In genomic region chr6:167216390-167217050, GRCh38 we compare ENCODE assay signal across 1 cellular context.
TF ChIP-seq lines count a peak whose summit lies in the region.
"Not testable (repeated sequence)": the region's sequence is repeated elsewhere in the genome, so short reads cannot be mapped to it uniquely, and the experiment has no call there.

No MANE protein-coding gene starts in this region.

TF ChIP-seq in HepG2, 621 proteins besides CTCF, POLR2A, EP300 and RAD21 (continued from another document and continues in another):
- TF ChIP-seq MTA1 (CRISPR knock-in tag; IDR thresholded peaks at IDR 0.05; ENCODE audit: borderline replicate concordance) (peak; percentile 75; the same call in 1 of the 2 replicates), ZBTB34 (CRISPR knock-in tag; IDR thresholded peaks at IDR 0.05) (peak; percentile 80), SOX13 (CRISPR knock-in tag; conservative IDR thresholded peaks at IDR 0.05 in 1 of 2, IDR thresholded peaks at IDR 0.05 in 1 of 2) (peak in 1 of 2 experiments; percentile 61; a peak in 2 of 4 replicates), BRD4 (CRISPR knock-in tag; IDR thresholded peaks at IDR 0.05) (peak; percentile 79), FOXA1 (CRISPR knock-in tag; IDR thresholded peaks at IDR 0.05) (peak; percentile 72), POGZ (CRISPR knock-in tag; IDR thresholded peaks at IDR 0.05) (peak; percentile 40; the same call in 1 of the 2 replicates), GATAD2A (CRISPR knock-in tag; IDR thresholded peaks at IDR 0.05) (peak; percentile 86), FOXP1 (CRISPR knock-in tag; IDR thresholded peaks at IDR 0.05) (peak; percentile 26; the same call in 1 of the 2 replicates), HNF1B (CRISPR knock-in tag; IDR thresholded peaks at IDR 0.05) (peak; percentile 48; the same call in 1 of the 2 replicates), ISL2 (CRISPR knock-in tag; IDR thresholded peaks at IDR 0.05) (0 out of 2 replicates have a peak, but pooled peaks have one; percentile 43), ETV5 (CRISPR knock-in tag; IDR thresholded peaks at IDR 0.05; ENCODE audit: borderline replicate concordance) (peak; percentile 53; the same call in 1 of the 2 replicates), ZBTB20 (CRISPR knock-in tag; IDR thresholded peaks at IDR 0.05; ENCODE audit: borderline replicate concordance, low read depth) (peak; percentile 25; the same call in 1 of the 2 replicates), DRAP1 (CRISPR knock-in tag; IDR thresholded peaks at IDR 0.05) (peak; percentile 46; the same call in 1 of the 2 replicates), ZFP91 (CRISPR knock-in tag; IDR thresholded peaks at IDR 0.05; ENCODE audit: borderline replicate concordance) (peak; percentile 60), RXRB (CRISPR knock-in tag; IDR thresholded peaks at IDR 0.05; ENCODE audit: borderline replicate concordance) (peak; percentile 63; the same call in 1 of the 2 replicates), MED1 (CRISPR knock-in tag; IDR thresholded peaks at IDR 0.05) (peak; percentile 93), ZNF644 (CRISPR knock-in tag; IDR thresholded peaks at IDR 0.05; ENCODE audit: low read depth) (peak; percentile 80; the same call in 1 of the 2 replicates), SOX5 (CRISPR knock-in tag; IDR thresholded peaks at IDR 0.05; ENCODE audit: borderline replicate concordance) (peak; percentile 72; the same call in 1 of the 2 replicates), MED13 (CRISPR knock-in tag; IDR thresholded peaks at IDR 0.05) (peak; percentile 48; the same call in 1 of the 2 replicates), HMG20A (CRISPR knock-in tag; IDR thresholded peaks at IDR 0.05; ENCODE audit: borderline replicate concordance) (peak; percentile 61; the same call in 1 of the 2 replicates), DPF2 (CRISPR knock-in tag; IDR thresholded peaks at IDR 0.05; ENCODE audit: borderline replicate concordance, low read depth) (peak; percentile 78), POLR2AphosphoS5 (IDR thresholded peaks at IDR 0.05; ENCODE audit: low read depth, low read length) (0 out of 2 replicates have a peak, but pooled peaks have one; percentile 28), ARNTL (CRISPR knock-in tag; IDR thresholded peaks at IDR 0.05) (0 out of 2 replicates have a peak, but pooled peaks have one; percentile 48), ZNF331 (CRISPR knock-in tag; IDR thresholded peaks at IDR 0.05) (peak; percentile 47; the same call in 1 of the 2 replicates), ZNF691 (CRISPR knock-in tag; IDR thresholded peaks at IDR 0.05; ENCODE audit: borderline replicate concordance, low read depth) (peak; percentile 27; the same call in 1 of the 2 replicates), FOXO1 (CRISPR knock-in tag; IDR thresholded peaks at IDR 0.05) (peak; percentile 51; the same call in 1 of the 2 replicates), HNF4A (CRISPR knock-in tag; IDR thresholded peaks at IDR 0.05) (peak; percentile 83)
- TF ChIP-seq SOX13, FOXA1, FOXP1 (IDR thresholded peaks at IDR 0.05): not testable (repeated sequence)
- TF ChIP-seq, protein P1, sequence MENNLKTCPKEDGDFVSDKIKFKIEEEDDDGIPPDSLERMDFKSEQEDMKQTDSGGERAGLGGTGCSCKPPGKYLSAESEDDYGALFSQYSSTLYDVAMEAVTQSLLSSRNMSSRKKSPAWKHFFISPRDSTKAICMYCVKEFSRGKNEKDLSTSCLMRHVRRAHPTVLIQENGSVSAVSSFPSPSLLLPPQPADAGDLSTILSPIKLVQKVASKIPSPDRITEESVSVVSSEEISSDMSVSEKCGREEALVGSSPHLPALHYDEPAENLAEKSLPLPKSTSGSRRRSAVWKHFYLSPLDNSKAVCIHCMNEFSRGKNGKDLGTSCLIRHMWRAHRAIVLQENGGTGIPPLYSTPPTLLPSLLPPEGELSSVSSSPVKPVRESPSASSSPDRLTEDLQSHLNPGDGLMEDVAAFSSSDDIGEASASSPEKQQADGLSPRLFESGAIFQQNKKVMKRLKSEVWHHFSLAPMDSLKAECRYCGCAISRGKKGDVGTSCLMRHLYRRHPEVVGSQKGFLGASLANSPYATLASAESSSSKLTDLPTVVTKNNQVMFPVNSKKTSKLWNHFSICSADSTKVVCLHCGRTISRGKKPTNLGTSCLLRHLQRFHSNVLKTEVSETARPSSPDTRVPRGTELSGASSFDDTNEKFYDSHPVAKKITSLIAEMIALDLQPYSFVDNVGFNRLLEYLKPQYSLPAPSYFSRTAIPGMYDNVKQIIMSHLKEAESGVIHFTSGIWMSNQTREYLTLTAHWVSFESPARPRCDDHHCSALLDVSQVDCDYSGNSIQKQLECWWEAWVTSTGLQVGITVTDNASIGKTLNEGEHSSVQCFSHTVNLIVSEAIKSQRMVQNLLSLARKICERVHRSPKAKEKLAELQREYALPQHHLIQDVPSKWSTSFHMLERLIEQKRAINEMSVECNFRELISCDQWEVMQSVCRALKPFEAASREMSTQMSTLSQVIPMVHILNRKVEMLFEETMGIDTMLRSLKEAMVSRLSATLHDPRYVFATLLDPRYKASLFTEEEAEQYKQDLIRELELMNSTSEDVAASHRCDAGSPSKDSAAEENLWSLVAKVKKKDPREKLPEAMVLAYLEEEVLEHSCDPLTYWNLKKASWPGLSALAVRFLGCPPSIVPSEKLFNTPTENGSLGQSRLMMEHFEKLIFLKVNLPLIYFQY (CRISPR knock-in tag; IDR thresholded peaks at IDR 0.05; ENCODE audit: borderline replicate concordance): peak; percentile 31; the same call in 1 of the 2 replicates
- TF ChIP-seq, protein P2, sequence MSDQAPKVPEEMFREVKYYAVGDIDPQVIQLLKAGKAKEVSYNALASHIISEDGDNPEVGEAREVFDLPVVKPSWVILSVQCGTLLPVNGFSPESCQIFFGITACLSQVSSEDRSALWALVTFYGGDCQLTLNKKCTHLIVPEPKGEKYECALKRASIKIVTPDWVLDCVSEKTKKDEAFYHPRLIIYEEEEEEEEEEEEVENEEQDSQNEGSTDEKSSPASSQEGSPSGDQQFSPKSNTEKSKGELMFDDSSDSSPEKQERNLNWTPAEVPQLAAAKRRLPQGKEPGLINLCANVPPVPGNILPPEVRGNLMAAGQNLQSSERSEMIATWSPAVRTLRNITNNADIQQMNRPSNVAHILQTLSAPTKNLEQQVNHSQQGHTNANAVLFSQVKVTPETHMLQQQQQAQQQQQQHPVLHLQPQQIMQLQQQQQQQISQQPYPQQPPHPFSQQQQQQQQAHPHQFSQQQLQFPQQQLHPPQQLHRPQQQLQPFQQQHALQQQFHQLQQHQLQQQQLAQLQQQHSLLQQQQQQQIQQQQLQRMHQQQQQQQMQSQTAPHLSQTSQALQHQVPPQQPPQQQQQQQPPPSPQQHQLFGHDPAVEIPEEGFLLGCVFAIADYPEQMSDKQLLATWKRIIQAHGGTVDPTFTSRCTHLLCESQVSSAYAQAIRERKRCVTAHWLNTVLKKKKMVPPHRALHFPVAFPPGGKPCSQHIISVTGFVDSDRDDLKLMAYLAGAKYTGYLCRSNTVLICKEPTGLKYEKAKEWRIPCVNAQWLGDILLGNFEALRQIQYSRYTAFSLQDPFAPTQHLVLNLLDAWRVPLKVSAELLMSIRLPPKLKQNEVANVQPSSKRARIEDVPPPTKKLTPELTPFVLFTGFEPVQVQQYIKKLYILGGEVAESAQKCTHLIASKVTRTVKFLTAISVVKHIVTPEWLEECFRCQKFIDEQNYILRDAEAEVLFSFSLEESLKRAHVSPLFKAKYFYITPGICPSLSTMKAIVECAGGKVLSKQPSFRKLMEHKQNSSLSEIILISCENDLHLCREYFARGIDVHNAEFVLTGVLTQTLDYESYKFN (CRISPR knock-in tag; conservative IDR thresholded peaks at IDR 0.05): peak; percentile 85
- TF ChIP-seq, protein P3, sequence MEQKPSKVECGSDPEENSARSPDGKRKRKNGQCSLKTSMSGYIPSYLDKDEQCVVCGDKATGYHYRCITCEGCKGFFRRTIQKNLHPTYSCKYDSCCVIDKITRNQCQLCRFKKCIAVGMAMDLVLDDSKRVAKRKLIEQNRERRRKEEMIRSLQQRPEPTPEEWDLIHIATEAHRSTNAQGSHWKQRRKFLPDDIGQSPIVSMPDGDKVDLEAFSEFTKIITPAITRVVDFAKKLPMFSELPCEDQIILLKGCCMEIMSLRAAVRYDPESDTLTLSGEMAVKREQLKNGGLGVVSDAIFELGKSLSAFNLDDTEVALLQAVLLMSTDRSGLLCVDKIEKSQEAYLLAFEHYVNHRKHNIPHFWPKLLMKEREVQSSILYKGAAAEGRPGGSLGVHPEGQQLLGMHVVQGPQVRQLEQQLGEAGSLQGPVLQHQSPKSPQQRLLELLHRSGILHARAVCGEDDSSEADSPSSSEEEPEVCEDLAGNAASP (CRISPR knock-in tag; IDR thresholded peaks at IDR 0.05; ENCODE audit: borderline replicate concordance): peak; percentile 72; the same call in 1 of the 2 replicates
- TF ChIP-seq, protein P4, sequence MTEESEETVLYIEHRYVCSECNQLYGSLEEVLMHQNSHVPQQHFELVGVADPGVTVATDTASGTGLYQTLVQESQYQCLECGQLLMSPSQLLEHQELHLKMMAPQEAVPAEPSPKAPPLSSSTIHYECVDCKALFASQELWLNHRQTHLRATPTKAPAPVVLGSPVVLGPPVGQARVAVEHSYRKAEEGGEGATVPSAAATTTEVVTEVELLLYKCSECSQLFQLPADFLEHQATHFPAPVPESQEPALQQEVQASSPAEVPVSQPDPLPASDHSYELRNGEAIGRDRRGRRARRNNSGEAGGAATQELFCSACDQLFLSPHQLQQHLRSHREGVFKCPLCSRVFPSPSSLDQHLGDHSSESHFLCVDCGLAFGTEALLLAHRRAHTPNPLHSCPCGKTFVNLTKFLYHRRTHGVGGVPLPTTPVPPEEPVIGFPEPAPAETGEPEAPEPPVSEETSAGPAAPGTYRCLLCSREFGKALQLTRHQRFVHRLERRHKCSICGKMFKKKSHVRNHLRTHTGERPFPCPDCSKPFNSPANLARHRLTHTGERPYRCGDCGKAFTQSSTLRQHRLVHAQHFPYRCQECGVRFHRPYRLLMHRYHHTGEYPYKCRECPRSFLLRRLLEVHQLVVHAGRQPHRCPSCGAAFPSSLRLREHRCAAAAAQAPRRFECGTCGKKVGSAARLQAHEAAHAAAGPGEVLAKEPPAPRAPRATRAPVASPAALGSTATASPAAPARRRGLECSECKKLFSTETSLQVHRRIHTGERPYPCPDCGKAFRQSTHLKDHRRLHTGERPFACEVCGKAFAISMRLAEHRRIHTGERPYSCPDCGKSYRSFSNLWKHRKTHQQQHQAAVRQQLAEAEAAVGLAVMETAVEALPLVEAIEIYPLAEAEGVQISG (CRISPR knock-in tag; IDR thresholded peaks at IDR 0.05): peak; percentile 48
- TF ChIP-seq, protein P5, sequence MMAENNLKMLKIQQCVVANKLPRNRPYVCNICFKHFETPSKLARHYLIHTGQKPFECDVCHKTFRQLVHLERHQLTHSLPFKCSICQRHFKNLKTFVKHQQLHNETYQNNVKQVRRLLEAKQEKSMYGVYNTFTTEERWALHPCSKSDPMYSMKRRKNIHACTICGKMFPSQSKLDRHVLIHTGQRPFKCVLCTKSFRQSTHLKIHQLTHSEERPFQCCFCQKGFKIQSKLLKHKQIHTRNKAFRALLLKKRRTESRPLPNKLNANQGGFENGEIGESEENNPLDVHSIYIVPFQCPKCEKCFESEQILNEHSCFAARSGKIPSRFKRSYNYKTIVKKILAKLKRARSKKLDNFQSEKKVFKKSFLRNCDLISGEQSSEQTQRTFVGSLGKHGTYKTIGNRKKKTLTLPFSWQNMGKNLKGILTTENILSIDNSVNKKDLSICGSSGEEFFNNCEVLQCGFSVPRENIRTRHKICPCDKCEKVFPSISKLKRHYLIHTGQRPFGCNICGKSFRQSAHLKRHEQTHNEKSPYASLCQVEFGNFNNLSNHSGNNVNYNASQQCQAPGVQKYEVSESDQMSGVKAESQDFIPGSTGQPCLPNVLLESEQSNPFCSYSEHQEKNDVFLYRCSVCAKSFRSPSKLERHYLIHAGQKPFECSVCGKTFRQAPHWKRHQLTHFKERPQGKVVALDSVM (CRISPR knock-in tag; IDR thresholded peaks at IDR 0.05): peak; percentile 77
